Comparison of ENCODE assay signal across 18 cellular contexts in genomic region chr3:30671527-30672286, GRCh38.
DNase-seq lines count a peak whose midpoint lies in the region; ATAC-seq and TF ChIP-seq lines count a peak whose summit lies in the region.
"Had no signal": no experiment of that assay in that cellular context is flagged by ENCODE, and none has a peak within 500 bp of the region (broad histone marks: within the 10 kb centered on the region; RNA-seq: fewer than 3 reads in every experiment).

No MANE protein-coding gene starts in this region.

- ATAC-seq in activated CD4-positive, alpha-beta T cell treated with anti-CD3 and anti-CD28 coated beads for 36 hours = peak; percentile 45
- peak; percentile 6 for ATAC-seq in stimulated activated effector memory CD8-positive, alpha-beta T cell treated with anti-CD3 and anti-CD28 coated beads, Interleukin-12 subunit alpha, Interleukin-12 subunit beta, amount 100 ng/mL, for 72 hours
- no peak for ATAC-seq in HG02970 (IDR thresholded peaks at IDR 0.05; ENCODE audit: low FRiP score, unreplicated experiment)
- ATAC-seq in GM18505 (IDR thresholded peaks at IDR 0.05; ENCODE audit: unreplicated experiment) = no peak
- ATAC-seq: foreskin keratinocyte had no signal

- peaks cover 9% of the 10 kb centered on the region for H3K4me1 ChIP-seq in endodermal cell (ENCODE audit: control insufficient read depth, insufficient read depth, low read length)
- H3K4me1 ChIP-seq: foreskin keratinocyte had no signal

- no peaks in the 10 kb centered on the region for H3K27me3 ChIP-seq in endodermal cell (ENCODE audit: control insufficient read depth, insufficient read depth, low read length, poor library complexity, severe bottlenecking)
- H3K27me3 ChIP-seq: cardiac muscle cell, foreskin keratinocyte, neural progenitor cell had no signal

- no peak overlapping the region for H3K27ac ChIP-seq in endodermal cell (ENCODE audit: low read depth, low read length)
- H3K27ac ChIP-seq: cardiac muscle cell, foreskin keratinocyte, neural progenitor cell had no signal

- H3K27me3 Mint-ChIP-seq in activated CD4-positive, alpha-beta T cell treated with anti-CD3 and anti-CD28 coated beads for 36 hours = no peaks in the 10 kb centered on the region
- no peaks in the 10 kb centered on the region for H3K27me3 Mint-ChIP-seq in T-helper 2 cell treated with Interferon-gamma antibody and Interleukin-4, amounts not matched to agents 5 μg/mL and 100 μg/mL, for 36 hours (ENCODE audit: low read depth)
- no peaks in the 10 kb centered on the region for H3K27me3 Mint-ChIP-seq in endodermal cell (ENCODE audit: insufficient read depth)

- peak overlapping the region; percentile 92 for H3K27ac Mint-ChIP-seq in activated CD4-positive, alpha-beta T cell treated with anti-CD3 and anti-CD28 coated beads for 36 hours
- H3K27ac Mint-ChIP-seq in T-helper 2 cell treated with Interferon-gamma antibody and Interleukin-4, amounts not matched to agents 5 μg/mL and 100 μg/mL, for 36 hours = peak overlapping the region; percentile 55
- H3K27ac Mint-ChIP-seq in endodermal cell = peak overlapping the region; percentile 1
- H3K27ac Mint-ChIP-seq in stimulated activated effector memory CD8-positive, alpha-beta T cell treated with anti-CD3 and anti-CD28 coated beads, Interleukin-12 subunit alpha, Interleukin-12 subunit beta, amount 100 ng/mL, for 72 hours = peak overlapping the region; percentile 26

- peak overlapping the region; percentile 57 for H3K4me3 Mint-ChIP-seq in activated CD4-positive, alpha-beta T cell treated with anti-CD3 and anti-CD28 coated beads for 36 hours
- H3K4me3 Mint-ChIP-seq in T-helper 2 cell treated with Interferon-gamma antibody and Interleukin-4, amounts not matched to agents 5 μg/mL and 100 μg/mL, for 36 hours = peak overlapping the region; percentile 62
- no peak overlapping the region for H3K4me3 Mint-ChIP-seq in endodermal cell
- no peak overlapping the region for H3K4me3 Mint-ChIP-seq in stimulated activated effector memory CD8-positive, alpha-beta T cell treated with anti-CD3 and anti-CD28 coated beads, Interleukin-12 subunit alpha, Interleukin-12 subunit beta, amount 100 ng/mL, for 72 hours
- H3K4me3 Mint-ChIP-seq: neural progenitor cell had no signal

- in situ Hi-C loops in ACHN (cut with HindIII; ENCODE audit: low pct_ligation_motif_present, low pct_unique_long_range_greater_than_20kb, low sequenced_read_pairs) = no loop called here

- no peaks in the 10 kb centered on the region for H3K9me3 ChIP-seq in endodermal cell (ENCODE audit: control insufficient read depth, low read length)

- no peak for TF ChIP-seq POLR2A in GM18505 (IDR thresholded peaks at IDR 0.05; ENCODE audit: borderline replicate concordance, extremely low read depth, insufficient read depth, insufficient read length)

- peaks cover 94% of the 10 kb centered on the region for H3K4me1 Mint-ChIP-seq in activated CD4-positive, alpha-beta T cell treated with anti-CD3 and anti-CD28 coated beads for 36 hours
- H3K4me1 Mint-ChIP-seq in T-helper 2 cell treated with Interferon-gamma antibody and Interleukin-4, amounts not matched to agents 5 μg/mL and 100 μg/mL, for 36 hours (ENCODE audit: low read depth) = peaks cover 82% of the 10 kb centered on the region
- H3K4me1 Mint-ChIP-seq in endodermal cell = peaks cover 18% of the 10 kb centered on the region
- H3K4me1 Mint-ChIP-seq in stimulated activated effector memory CD8-positive, alpha-beta T cell treated with anti-CD3 and anti-CD28 coated beads, Interleukin-12 subunit alpha, Interleukin-12 subunit beta, amount 100 ng/mL, for 72 hours = peaks cover 72% of the 10 kb centered on the region

- POLR2A ChIA-PET in activated CD4-positive, alpha-beta T cell treated with anti-CD3 and anti-CD28 coated beads for 36 hours (lab: Charles Lee) = interaction anchor here (1.0 kb wide), 1 partner anchor 13 kb away, joined by 3 read pairs; no protein-coding TSS in a partner anchor

- no peaks in the 10 kb centered on the region for H3K9me3 Mint-ChIP-seq in activated CD4-positive, alpha-beta T cell treated with anti-CD3 and anti-CD28 coated beads for 36 hours (ENCODE audit: low read depth)
- H3K9me3 Mint-ChIP-seq in T-helper 2 cell treated with Interferon-gamma antibody and Interleukin-4, amounts not matched to agents 5 μg/mL and 100 μg/mL, for 36 hours = no peaks in the 10 kb centered on the region
- no peaks in the 10 kb centered on the region for H3K9me3 Mint-ChIP-seq in endodermal cell
- no peaks in the 10 kb centered on the region for H3K9me3 Mint-ChIP-seq in stimulated activated effector memory CD8-positive, alpha-beta T cell treated with anti-CD3 and anti-CD28 coated beads, Interleukin-12 subunit alpha, Interleukin-12 subunit beta, amount 100 ng/mL, for 72 hours
- H3K9me3 Mint-ChIP-seq: neural progenitor cell had no signal

- H3K4me3 ChIP-seq in endodermal cell (ENCODE audit: low read length) = no peak overlapping the region
- H3K4me3 ChIP-seq: cardiac muscle cell, neural progenitor cell had no signal

- peaks cover 70% of the 10 kb centered on the region for H3K36me3 ChIP-seq in endodermal cell (ENCODE audit: control insufficient read depth, insufficient read depth, low read length)
- H3K36me3 ChIP-seq: neural progenitor cell had no signal

- CTCF ChIA-PET in activated CD4-positive, alpha-beta T cell treated with anti-CD3 and anti-CD28 coated beads for 36 hours (lab: Charles Lee) = interaction anchor here (0.7 to 1.5 kb wide), 4 partner anchors 11 to 54 kb away, joined by 3 to 5 read pairs (median 3); no protein-coding TSS in a partner anchor

- WGBS in endodermal cell (ENCODE audit: insufficient coverage in 1 of 2, insufficient read length in 1 of 2), 2 experiments = 96 to 97% methylated on average over 12 to 20 of the region's 20 CpGs

- no peak for TF ChIP-seq CTCF in endodermal cell (conservative IDR thresholded peaks at IDR 0.05)

- intact Hi-C loops in activated CD4-positive, alpha-beta T cell treated with anti-CD3 and anti-CD28 coated beads for 36 hours (cut with DNase I, micrococcal nuclease) = no loop called here

- peak; percentile 53 for DNase-seq in activated CD4-positive, alpha-beta T cell treated with anti-CD3 and anti-CD28 coated beads for 36 hours
- no peak for DNase-seq in activated CD4-positive, alpha-beta T cell treated with anti-CD3 and anti-CD28 coated beads, Interleukin-2, amount 50 U/mL, for 48 hours
- DNase-seq in T-helper 2 cell treated with Interferon-gamma antibody and Interleukin-4, amounts not matched to agents 5 μg/mL and 100 μg/mL, for 36 hours (ENCODE audit: low spot score) = no peak
- no peak for DNase-seq in endodermal cell
- no peak for DNase-seq in stimulated activated effector memory CD8-positive, alpha-beta T cell treated with anti-CD3 and anti-CD28 coated beads, Interleukin-12 subunit alpha, Interleukin-12 subunit beta, amount 100 ng/mL, for 72 hours (ENCODE audit: low spot score in 2 of 2)
- no peak for DNase-seq in ACHN
- DNase-seq: 8988T; activated CD4-positive, alpha-beta T cell treated with anti-CD3 and anti-CD28 coated beads for 48 hours; activated gamma-delta T cell; foreskin keratinocyte; NCI-H1436 treated with DMSO at 0.1 percent for 48 hours; NCI-H446; SHP77; T1000 had no signal

- no peak overlapping the region for H3K9ac ChIP-seq in endodermal cell (ENCODE audit: extremely low read depth, low read length, poor library complexity, severe bottlenecking)
- H3K9ac ChIP-seq: neural progenitor cell had no signal

- peaks cover 90% of the 10 kb centered on the region for H3K36me3 Mint-ChIP-seq in activated CD4-positive, alpha-beta T cell treated with anti-CD3 and anti-CD28 coated beads for 36 hours (ENCODE audit: low read depth)
- H3K36me3 Mint-ChIP-seq in T-helper 2 cell treated with Interferon-gamma antibody and Interleukin-4, amounts not matched to agents 5 μg/mL and 100 μg/mL, for 36 hours (ENCODE audit: low read depth) = peaks cover 82% of the 10 kb centered on the region
- H3K36me3 Mint-ChIP-seq in endodermal cell (ENCODE audit: low read depth) = peaks cover 74% of the 10 kb centered on the region
- H3K36me3 Mint-ChIP-seq in stimulated activated effector memory CD8-positive, alpha-beta T cell treated with anti-CD3 and anti-CD28 coated beads, Interleukin-12 subunit alpha, Interleukin-12 subunit beta, amount 100 ng/mL, for 72 hours = peaks cover 100% of the 10 kb centered on the region

Comparison
In these comparisons a context has a peak if more than half of its experiments do, and no peak if none do; other contexts are left out.
1. ATAC-seq: peak in activated CD4-positive, alpha-beta T cell treated with anti-CD3 and anti-CD28 coated beads for 36 hours (single experiment) and stimulated activated effector memory CD8-positive, alpha-beta T cell treated with anti-CD3 and anti-CD28 coated beads, Interleukin-12 subunit alpha, Interleukin-12 subunit beta, amount 100 ng/mL, for 72 hours (single experiment); none in HG02970 (single experiment) and GM18505 (single experiment).
2. H3K27ac Mint-ChIP-seq: peak in every context shown above with its lines; median percentile 92 in activated CD4-positive, alpha-beta T cell treated with anti-CD3 and anti-CD28 coated beads for 36 hours; 55 in T-helper 2 cell treated with Interferon-gamma antibody and Interleukin-4, amounts not matched to agents 5 μg/mL and 100 μg/mL, for 36 hours; 26 in stimulated activated effector memory CD8-positive, alpha-beta T cell treated with anti-CD3 and anti-CD28 coated beads, Interleukin-12 subunit alpha, Interleukin-12 subunit beta, amount 100 ng/mL, for 72 hours; 1 in endodermal cell.
3. H3K4me3 Mint-ChIP-seq: peak in activated CD4-positive, alpha-beta T cell treated with anti-CD3 and anti-CD28 coated beads for 36 hours (single experiment) and T-helper 2 cell treated with Interferon-gamma antibody and Interleukin-4, amounts not matched to agents 5 μg/mL and 100 μg/mL, for 36 hours (single experiment); none in endodermal cell (single experiment) and stimulated activated effector memory CD8-positive, alpha-beta T cell treated with anti-CD3 and anti-CD28 coated beads, Interleukin-12 subunit alpha, Interleukin-12 subunit beta, amount 100 ng/mL, for 72 hours (single experiment).